14 cellular contexts compared by ENCODE assay signal in genomic region chr4:7398788-7399432, GRCh38. TPM values are rescaled to one million over a fixed set of nuclear protein-coding genes. Genes with fewer than 3 reads are reported as not detected.
A peak's percentile ranks its signal among the peaks of the same experiment; 100 is the strongest.
DNase-seq lines count a peak whose midpoint lies in the region; ATAC-seq and TF ChIP-seq lines count a peak whose summit lies in the region.
"Had no signal": no experiment of that assay in that cellular context is flagged by ENCODE, and none has a peak within 500 bp of the region (broad histone marks: within the 10 kb centered on the region; RNA-seq: fewer than 3 reads in every experiment).

No MANE protein-coding gene starts in this region.

- H3K4me2 ChIP-seq in H9 (ENCODE audit: insufficient read depth, insufficient read length, low read length): no peak overlapping the region

- H3K9ac ChIP-seq in H9 (ENCODE audit: extremely low read depth, insufficient read length, low read length): no peak overlapping the region

- H2BK15ac ChIP-seq in H9 (ENCODE audit: low read depth, low read length): no peak overlapping the region

- H3K23ac ChIP-seq in H9 (ENCODE audit: insufficient read length, low read depth, low read length): no peak overlapping the region

- no peaks in the 10 kb centered on the region; a peak in 2 of 5 replicates for H3K9me3 Mint-ChIP-seq in H9

- H3K9me3 ChIP-seq in H9 (ENCODE audit: control insufficient read depth, low read depth, low read length): no peaks in the 10 kb centered on the region

- H3K27ac Mint-ChIP-seq in H9: no peak overlapping the region
- H3K27ac Mint-ChIP-seq: CD14-positive monocyte had no signal

- no peak overlapping the region for H2BK20ac ChIP-seq in H9 (ENCODE audit: low read depth, low read length, poor library complexity, severe bottlenecking)

- no peak overlapping the region for H2BK120ac ChIP-seq in H9 (ENCODE audit: low read depth, low read length, poor library complexity, severe bottlenecking)

- no peak overlapping the region for H4K91ac ChIP-seq in H9 (ENCODE audit: insufficient read length, low read depth, low read length)

- H3K18ac ChIP-seq in H9 (ENCODE audit: insufficient read length, low read depth, low read length): no peak overlapping the region

- DNase-seq in NCI-H1092 (lab: John Stamatoyannopoulos, UW) (peak; percentile 20), NCI-H1092 treated with DMSO at 0.1 percent for 48 hours (lab: John Stamatoyannopoulos, UW) (no peak), A172 (ENCODE audit: low spot score) (peak; percentile 7), H9 (peak; percentile 13), left lobe of liver (ENCODE audit: low spot score) (peak; percentile 6), NK-92 (lab: John Stamatoyannopoulos, UW; ENCODE audit: unreplicated experiment) (no peak), HUDEP-2 (lab: John Stamatoyannopoulos, UW; ENCODE audit: unreplicated experiment in 76 of 76) (no peak), Kasumi-1 (lab: John Stamatoyannopoulos, UW) (no peak)
- DNase-seq: NCI-H146, NCI-H446, SIG-M5 had no signal

- no peak for TF ChIP-seq CTCF in H9 (conservative IDR thresholded peaks at IDR 0.05)

- H4K5ac ChIP-seq in H9 (ENCODE audit: insufficient read length, low read depth, low read length): no peak overlapping the region

- no peaks in the 10 kb centered on the region for H4K20me1 ChIP-seq in H9 (ENCODE audit: control insufficient read depth, insufficient read depth, insufficient read length)

- ATAC-seq in left lobe of liver: no peak

- H3K4me3 Mint-ChIP-seq in H9: no peak overlapping the region

- H2BK5ac ChIP-seq in H9 (ENCODE audit: insufficient read length, low read length): no peak overlapping the region

- no peak overlapping the region for H3T11ph ChIP-seq in H9 (ENCODE audit: low read length)

- peaks cover 2 to 9% of the 10 kb centered on the region in 2 experiments; a peak in 2 of 4 replicates for H3K4me1 Mint-ChIP-seq in H9
- H3K4me1 Mint-ChIP-seq: CD14-positive monocyte had no signal

- no peaks in the 10 kb centered on the region for H3K23me2 ChIP-seq in H9 (ENCODE audit: insufficient read length, low read depth, low read length, poor library complexity, severe bottlenecking)

- no peaks in the 10 kb centered on the region for H3K36me3 Mint-ChIP-seq in H9 (ENCODE audit: insufficient read depth in 1 of 3, low read depth in 3 of 3)
- H3K36me3 Mint-ChIP-seq: CD14-positive monocyte had no signal

- no peaks in the 10 kb centered on the region for H3K4me1 ChIP-seq in H9 (ENCODE audit: insufficient read depth, low read length)

- H3K56ac ChIP-seq in H9 (ENCODE audit: insufficient read length, low read depth, low read length): no peak overlapping the region

- no peak overlapping the region for H3K4ac ChIP-seq in H9 (ENCODE audit: low read depth, low read length)

- H2AFZ ChIP-seq in H9 (ENCODE audit: low read length): no peak overlapping the region

- no CpG with 5 or more reads among the region's 8 CpGs for WGBS in H9 (ENCODE audit: extremely low coverage, insufficient read length, low lambda C conversion rate)

- H3K79me1 ChIP-seq in H9 (ENCODE audit: insufficient read depth, low read depth, low read length, poor library complexity, severe bottlenecking): no peaks in the 10 kb centered on the region

- H3K27ac ChIP-seq in H9 (ENCODE audit: insufficient read length, low read depth, low read length): no peak overlapping the region

- no peaks in the 10 kb centered on the region; the same call in 1 of the 2 replicates for H3K27me3 ChIP-seq in H9 (ENCODE audit: insufficient read depth, low read length)

- H2BK12ac ChIP-seq in H9 (ENCODE audit: insufficient read length, low read depth, low read length): no peak overlapping the region

- H3K14ac ChIP-seq in H9 (ENCODE audit: insufficient read depth, low read length): no peak overlapping the region

- H3K79me2 ChIP-seq in H9 (ENCODE audit: insufficient read depth, low read length): no peaks in the 10 kb centered on the region

- no peak overlapping the region for H4K8ac ChIP-seq in H9 (replicated peaks; ENCODE audit: insufficient read length, low read depth, low read length)

- peaks cover 40% of the 10 kb centered on the region for H3K27me3 Mint-ChIP-seq in H9 (ENCODE audit: low read depth)

- H2AK5ac ChIP-seq in H9 (ENCODE audit: insufficient read length, low read length): no peak overlapping the region

RNA-seq across cellular contexts. Expression of gene PSAPL1, which starts 35.8 kb away (rescaled TPM):
- total RNA-seq in A172 (2014; rRNA removed; shearing (Covaris generic)): 0.02 TPM in 1 of 2 replicates, not detected in the other
- 0.04 TPM in 1 of 2 replicates, not detected in the other for total RNA-seq in H9 (2021)
- not detected for total RNA-seq in left lobe of liver
- total RNA-seq: Daoy, H1 had no signal

Comparison
In these comparisons a context has a peak if more than half of its experiments do, and no peak if none do; other contexts are left out.
1. DNase-seq: peak in NCI-H1092 (single experiment), A172 (single experiment), H9 (single experiment) and left lobe of liver (single experiment); none in NCI-H1092 treated with DMSO at 0.1 percent for 48 hours (single experiment), NK-92 (single experiment), HUDEP-2 (0 of 76) and Kasumi-1 (0 of 2).